Comparison of ENCODE assay signal across 8 cellular contexts in genomic region chr9:136631038-136632000, GRCh38. TPM values are rescaled to one million over a fixed set of nuclear protein-coding genes. Genes with fewer than 3 reads are reported as not detected.
DNase-seq lines count a peak whose midpoint lies in the region; ATAC-seq and TF ChIP-seq lines count a peak whose summit lies in the region.

No MANE protein-coding gene starts in this region.

- H3K9me3 ChIP-seq in sigmoid colon: no peaks in the 10 kb centered on the region

- peaks cover 0 to 5% (median 0%) of the 10 kb centered on the region in 3 donors for H3K27me3 ChIP-seq in sigmoid colon

- no peak overlapping the region for H3K4me3 Mint-ChIP-seq in activated naive CD8-positive, alpha-beta T cell treated with anti-CD3 and anti-CD28 coated beads, Interleukin-2, amount 50 U/mL, for 24 hours

- DNase-seq in GDM1 (lab: John Stamatoyannopoulos, UW): peak; percentile 73
- DNase-seq in NCI-H1105 (lab: John Stamatoyannopoulos, UW): peak; percentile 53
- peak; percentile 52 to 76 (median 68) for DNase-seq in T-helper 1 cell
- DNase-seq in activated naive CD8-positive, alpha-beta T cell treated with anti-CD3 and anti-CD28 coated beads, Interleukin-2, amount 50 U/mL, for 24 hours: peak; percentile 79
- peak; percentile 88 for DNase-seq in left cardiac atrium
- peak; percentile 88 for DNase-seq in sigmoid colon

- TF ChIP-seq EP300 in sigmoid colon (IDR thresholded peaks at IDR 0.05): no peak

- TF ChIP-seq CTCF in sigmoid colon (IDR thresholded peaks at IDR 0.05): peak; percentile 76 to 94 (median 89)

- peaks cover 0 to 10% (median 4%) of the 10 kb centered on the region in 4 donors for H3K4me1 ChIP-seq in sigmoid colon

- no peak overlapping the region for H3K4me3 ChIP-seq in sigmoid colon

- peak; percentile 89 for ATAC-seq in activated naive CD8-positive, alpha-beta T cell treated with anti-CD3 and anti-CD28 coated beads, Interleukin-2, amount 50 U/mL, for 24 hours
- peak; percentile 92 to 93 for ATAC-seq in left cardiac atrium
- ATAC-seq in GM21381 (IDR thresholded peaks at IDR 0.05; ENCODE audit: unreplicated experiment): no peak
- ATAC-seq in HG03159 (IDR thresholded peaks at IDR 0.05; ENCODE audit: unreplicated experiment): no peak

- no peaks in the 10 kb centered on the region for H3K36me3 ChIP-seq in sigmoid colon

- no peaks in the 10 kb centered on the region for H3K9me3 Mint-ChIP-seq in activated naive CD8-positive, alpha-beta T cell treated with anti-CD3 and anti-CD28 coated beads, Interleukin-2, amount 50 U/mL, for 24 hours

- no peak for TF ChIP-seq POLR2A in sigmoid colon (IDR thresholded peaks at IDR 0.05)

- H3K27me3 Mint-ChIP-seq in activated naive CD8-positive, alpha-beta T cell treated with anti-CD3 and anti-CD28 coated beads, Interleukin-2, amount 50 U/mL, for 24 hours: peaks cover 8% of the 10 kb centered on the region

- peaks cover 2% of the 10 kb centered on the region for H3K4me1 Mint-ChIP-seq in activated naive CD8-positive, alpha-beta T cell treated with anti-CD3 and anti-CD28 coated beads, Interleukin-2, amount 50 U/mL, for 24 hours

- H3K27ac ChIP-seq in sigmoid colon: no peak overlapping the region

- WGBS in sigmoid colon, 2 donors: 39 to 57% methylated on average over 31 of the region's 31 CpGs

- no peak overlapping the region for H3K27ac Mint-ChIP-seq in activated naive CD8-positive, alpha-beta T cell treated with anti-CD3 and anti-CD28 coated beads, Interleukin-2, amount 50 U/mL, for 24 hours

- intact Hi-C loops in left cardiac atrium (cut with DNase I) (loop anchor here in 1 of 2 donors (2.0 kb wide), 1 partner anchor 143 kb away; no protein-coding TSS in a partner anchor), sigmoid colon (cut with DNase I) (loop anchor here (1.0 kb wide), 1 partner anchor 143 kb away; no protein-coding TSS in a partner anchor)

- no peaks in the 10 kb centered on the region for H3K36me3 Mint-ChIP-seq in activated naive CD8-positive, alpha-beta T cell treated with anti-CD3 and anti-CD28 coated beads, Interleukin-2, amount 50 U/mL, for 24 hours (ENCODE audit: low read depth)

RNA-seq across cellular contexts. Expression of gene EGFL7, which starts 31.4 kb away (rescaled TPM):
- total RNA-seq in left cardiac atrium: 100 to 1,000 TPM in 1 of 2 donors, 10 to 100 TPM in 1; 86.6 to 138 TPM
- total RNA-seq in sigmoid colon: 10 to 100 TPM; 31.0 to 75.6 (median 46.0) TPM
- 10 to 100 TPM in 2 of 3 donors, 1 to 10 TPM in 1; 6.0 to 43.5 (median 27.6) TPM for polyA plus RNA-seq in sigmoid colon

RNA-seq across cellular contexts. Expression of gene AGPAT2, which starts 55.9 kb away (rescaled TPM):
- 100 to 1,000 TPM; 154 TPM for total RNA-seq in left cardiac atrium
- 10 to 100 TPM; 28.0 to 62.4 (median 33.7) TPM for total RNA-seq in sigmoid colon
- polyA plus RNA-seq in sigmoid colon: 100 to 1,000 TPM in 2 of 3 donors, 10 to 100 TPM in 1; 92.5 to 345 (median 181) TPM

Comparison
In these comparisons a context has a peak if more than half of its experiments do, and no peak if none do; other contexts are left out.
1. ATAC-seq: peak in activated naive CD8-positive, alpha-beta T cell treated with anti-CD3 and anti-CD28 coated beads, Interleukin-2, amount 50 U/mL, for 24 hours (single experiment) and left cardiac atrium (2 of 2); none in GM21381 (single experiment) and HG03159 (single experiment).
2. Peak in every context shown above with its lines, with median percentiles within 50 percentile points of each other: DNase-seq.